26 cellular contexts compared by ENCODE assay signal in genomic region chr6:3240595-3240994, GRCh38. TPM values are rescaled to one million over a fixed set of nuclear protein-coding genes. Genes with fewer than 3 reads are reported as not detected.
DNase-seq lines count a peak whose midpoint lies in the region; ATAC-seq, FAIRE-seq and TF ChIP-seq lines count a peak whose summit lies in the region.
"Had no signal": no experiment of that assay in that cellular context is flagged by ENCODE, and none has a peak within 500 bp of the region (broad histone marks: within the 10 kb centered on the region; RNA-seq: fewer than 3 reads in every experiment).

No MANE protein-coding gene starts in this region.

- peaks cover 43% of the 10 kb centered on the region for H3K4me1 Mint-ChIP-seq in neural progenitor cell
- peaks cover 2% of the 10 kb centered on the region for H3K4me1 Mint-ChIP-seq in type B pancreatic cell (ENCODE audit: unreplicated experiment)
- H3K4me1 Mint-ChIP-seq: CD8-positive, alpha-beta memory T cell had no signal

- peaks cover 16% of the 10 kb centered on the region for H3F3A ChIP-seq in neural progenitor cell (ENCODE audit: low read depth)

- no peak for TF ChIP-seq RAD21 in K562 (CRISPR knock-in tag; conservative IDR thresholded peaks at IDR 0.05 in 1 of 2, IDR thresholded peaks at IDR 0.05 in 1 of 2)

- H3K27me3 ChIP-seq in K562 (ENCODE audit: control insufficient read depth in 2 of 2, insufficient read depth in 2 of 2, low read length in 2 of 2): peaks cover 0 to 19% of the 10 kb centered on the region in 2 experiments; a peak in 2 of 5 replicates
- H3K27me3 ChIP-seq in neural progenitor cell: no peaks in the 10 kb centered on the region
- H3K27me3 ChIP-seq: BE2C had no signal

- H3K4me1 ChIP-seq in K562 (replicated peaks in 1 of 2; ENCODE audit: control insufficient read depth in 2 of 2, insufficient read depth in 2 of 2, low read length in 2 of 2) (peaks cover 6 to 8% of the 10 kb centered on the region in 2 experiments; a peak in 4 of 5 replicates), neural progenitor cell (peaks cover 11% of the 10 kb centered on the region)
- H3K4me1 ChIP-seq: BE2C had no signal

- H3K36me3 Mint-ChIP-seq in neural progenitor cell (peaks cover 40% of the 10 kb centered on the region), type B pancreatic cell (peaks cover 10% of the 10 kb centered on the region)
- H3K36me3 Mint-ChIP-seq: CD14-positive monocyte had no signal

- H3K9me3 ChIP-seq in K562 (replicated peaks; ENCODE audit: control insufficient read depth, insufficient read depth, low read depth, low read length): no peaks in the 10 kb centered on the region
- H3K9me3 ChIP-seq in neural progenitor cell (ENCODE audit: low read depth): no peaks in the 10 kb centered on the region
- H3K9me3 ChIP-seq: BE2C; BLaER1 treated with 17β-estradiol and CSF1 and Interleukin-3, amounts not matched to agents 10 nM and 100 nM had no signal

- H3K9ac ChIP-seq in K562 (ENCODE audit: insufficient read depth in 1 of 2, low read depth in 2 of 2, low read length in 2 of 2) (no peak overlapping the region), neural progenitor cell (no peak overlapping the region)
- H3K9ac ChIP-seq: BLaER1 treated with 17β-estradiol and CSF1 and Interleukin-3, amounts not matched to agents 10 nM and 100 nM; GM23248 had no signal

- in situ Hi-C loops in K562 (cut with MboI): no loop called here

- H4K20me1 ChIP-seq in K562 (replicated peaks; ENCODE audit: control insufficient read depth, insufficient read depth, low read length) (no peaks in the 10 kb centered on the region), neural progenitor cell (ENCODE audit: low read depth) (no peaks in the 10 kb centered on the region)
- H4K20me1 ChIP-seq: BLaER1 treated with 17β-estradiol and CSF1 and Interleukin-3, amounts not matched to agents 10 nM and 100 nM had no signal

- no peak for ATAC-seq in K562
- ATAC-seq: GM12878, HCT116 had no signal

- H2AFZ ChIP-seq in K562 (ENCODE audit: low read depth, low read length) (no peak overlapping the region), neural progenitor cell (replicated peaks) (no peak overlapping the region)
- H2AFZ ChIP-seq: GM23248 had no signal

- peaks cover 6% of the 10 kb centered on the region for H3K27me3 Mint-ChIP-seq in neural progenitor cell (ENCODE audit: insufficient read depth, low read depth)
- peaks cover 20% of the 10 kb centered on the region for H3K27me3 Mint-ChIP-seq in type B pancreatic cell

- H3K9me1 ChIP-seq in K562 (ENCODE audit: control insufficient read depth, insufficient read depth, low read length): no peaks in the 10 kb centered on the region

- H3K36me3 ChIP-seq in K562 (ENCODE audit: control insufficient read depth, insufficient read depth, low read length): no peaks in the 10 kb centered on the region
- no peaks in the 10 kb centered on the region for H3K36me3 ChIP-seq in neural progenitor cell
- H3K36me3 ChIP-seq: BE2C; BLaER1 treated with 17β-estradiol and CSF1 and Interleukin-3, amounts not matched to agents 10 nM and 100 nM had no signal

- POLR2A ChIA-PET in K562 (lab: Yijun Ruan, JAX): interaction anchor here (1.0 to 1.5 kb wide), 2 partner anchors 9 to 11 kb away, joined by 3 to 5 read pairs; no protein-coding TSS in a partner anchor

- H3K79me2 ChIP-seq in K562 (ENCODE audit: control insufficient read depth, insufficient read depth, low read length) (no peaks in the 10 kb centered on the region), neural progenitor cell (ENCODE audit: low read depth) (no peaks in the 10 kb centered on the region)

- TF ChIP-seq POLR2A in K562 (conservative IDR thresholded peaks at IDR 0.05): no peak

- H3K4me3 ChIP-seq in K562: no peak overlapping the region
- no peak overlapping the region for H3K4me3 ChIP-seq in neural progenitor cell
- H3K4me3 ChIP-seq: BLaER1 treated with 17β-estradiol and CSF1 and Interleukin-3, amounts not matched to agents 10 nM and 100 nM; GM12878; GM23248 had no signal

- 31% methylated on average over 7 of the region's 7 CpGs for WGBS in K562 (ENCODE audit: insufficient coverage, low coverage, missing lambda C conversion rate)

- no peak overlapping the region for H3K4me2 ChIP-seq in K562 (ENCODE audit: insufficient read depth, low read length)
- H3K4me2 ChIP-seq in neural progenitor cell: no peak overlapping the region
- H3K4me2 ChIP-seq: BLaER1 treated with 17β-estradiol and CSF1 and Interleukin-3, amounts not matched to agents 10 nM and 100 nM had no signal

- intact Hi-C loops in K562 (cut with micrococcal nuclease): no loop called here

- CTCF ChIA-PET in K562 (lab: Yijun Ruan, JAX; ENCODE audit: low intra/inter-chr PET ratio): no interaction called here

- no TSS peak for BruUV-seq in K562 (replicated peaks; lab: Mats Ljungman, UMichigan)

- DNase-seq in NCI-H2227 treated with DMSO at 0.1 percent for 48 hours (lab: John Stamatoyannopoulos, UW) (peak; percentile 19), NCI-H2227 (lab: John Stamatoyannopoulos, UW; ENCODE audit: unreplicated experiment) (no peak), K562 (ENCODE audit: extremely low read depth in 1 of 4, low spot score in 3 of 4) (no peak), neural progenitor cell (ENCODE audit: low spot score) (no peak), type B pancreatic cell (ENCODE audit: extremely low spot score, unreplicated experiment) (no peak), caudate nucleus (lab: John Stamatoyannopoulos, UW) (no peak), cerebellum (ENCODE audit: low spot score) (no peak), NCI-H187 (lab: John Stamatoyannopoulos, UW) (no peak)
- DNase-seq: AML-193; BE2C; CD4-positive, alpha-beta T cell; CD8-positive, alpha-beta memory T cell; DMS 273 treated with DMSO at 0.1 percent for 48 hours; DMS79; EL; GDM1; GM23248; H9 had no signal

- H3K4me3 Mint-ChIP-seq in neural progenitor cell: peak overlapping the region; percentile 34
- H3K4me3 Mint-ChIP-seq in type B pancreatic cell: no peak overlapping the region
- H3K4me3 Mint-ChIP-seq: CD14-positive monocyte; CD4-positive, alpha-beta T cell; CD8-positive, alpha-beta memory T cell; H9 had no signal

- H3K27ac Mint-ChIP-seq in neural progenitor cell (no peak overlapping the region), type B pancreatic cell (peak overlapping the region; percentile 64)
- H3K27ac Mint-ChIP-seq: CD14-positive monocyte; CD4-positive, alpha-beta T cell; CD8-positive, alpha-beta memory T cell; H9 had no signal

- H3K27ac ChIP-seq in K562 (ENCODE audit: extremely low read depth, low read depth, low read length) (no peak overlapping the region), neural progenitor cell (no peak overlapping the region), caudate nucleus (ENCODE audit: low read depth, low read length) (no peak overlapping the region)
- H3K27ac ChIP-seq: 22Rv1; BLaER1 treated with 17β-estradiol and CSF1 and Interleukin-3, amounts not matched to agents 10 nM and 100 nM; GM23248 had no signal

- no peak for TF ChIP-seq CTCF in K562 (IDR thresholded peaks at IDR 0.05 in 2 of 3, conservative IDR thresholded peaks at IDR 0.05 in 1 of 3; ENCODE audit: insufficient read depth in 2 of 3, low read depth in 1 of 3, low read length in 3 of 3)
- TF ChIP-seq CTCF in neural progenitor cell (IDR thresholded peaks at IDR 0.05): no peak
- no peak for TF ChIP-seq CTCF in type B pancreatic cell (conservative IDR thresholded peaks at IDR 0.05)

- TF ChIP-seq EP300 in K562 (IDR thresholded peaks at IDR 0.05; ENCODE audit: low read length): no peak

- no peak for FAIRE-seq in K562 (lab: Jason Lieb, UNC)
- FAIRE-seq: A204.1, D721Med, GM12878, GM19239 had no signal

- H3K9me3 Mint-ChIP-seq in neural progenitor cell (no peaks in the 10 kb centered on the region), type B pancreatic cell (no peaks in the 10 kb centered on the region)
- H3K9me3 Mint-ChIP-seq: CD4-positive, alpha-beta T cell; CD8-positive, alpha-beta memory T cell; H9 had no signal

RNA-seq across cellular contexts. Expression of gene TUBB2B, which starts 13.1 kb away (rescaled TPM):
- 1.7 and 4.6 TPM in 2 replicates for total RNA-seq in K562 (2011; cell fraction: chromatin; rRNA removed; ENCODE audit: low replicate concordance)
- total RNA-seq in K562 (2011; cell fraction: nucleolus; rRNA removed): 5.0 and 6.5 TPM in 2 replicates
- 3.4 and 3.9 TPM in 2 replicates for total RNA-seq in K562 (2011; cell fraction: nucleoplasm; rRNA removed)
- total RNA-seq in K562 (2014; rRNA removed) (6.4 and 7.3 TPM in 2 replicates), K562 (2014; rRNA removed; fragmentation: Illumina TruSeq; extraction: Trizol) (1.6 and 2.3 TPM in 2 replicates), K562 (2015; rRNA removed; fragmentation: Illumina TruSeq; extraction: Trizol) (3.3 and 3.8 TPM in 2 replicates), K562 (2021) (5.1 and 5.8 TPM in 2 replicates), neural progenitor cell (ENCODE audit: low replicate concordance) (362 and 762 TPM in 2 replicates), type B pancreatic cell (ENCODE audit: low replicate concordance) (37.8 and 158 TPM in 2 replicates), cerebellum (1,395 TPM)
- polyA plus RNA-seq in K562 (2011; rRNA removed) (9.7 and 14.5 TPM in 2 replicates), K562 (2014; fragmentation: Illumina TruSeq; extraction: Trizol) (4.6 and 9.1 TPM in 2 replicates), K562 (2014; fragmentation: Nextera tagmentation; extraction: Ambion mirVana) (under 1 TPM; 0.11 to 0.18 TPM), K562 (2014; rRNA removed) (6.1 and 7.0 TPM in 2 replicates)
- polyA plus RNA-seq in K562 (2011; cell fraction: cytosol; rRNA removed): 18.8 and 24.4 TPM in 2 replicates
- 5.8 and 7.2 TPM in 2 replicates for polyA plus RNA-seq in K562 (2011; cell fraction: nucleus; rRNA removed)
- 9.9 and 11.3 TPM in 2 replicates for polyA plus RNA-seq in K562 (2012)
- 5.1 and 6.2 TPM in 2 replicates for polyA minus RNA-seq in K562 (2011; rRNA and poly(A)+ RNA removed)
- 7.5 and 11.3 TPM in 2 replicates for polyA minus RNA-seq in K562 (2011; cell fraction: cytosol; rRNA and poly(A)+ RNA removed)
- polyA minus RNA-seq in K562 (2011; cell fraction: nucleus; rRNA and poly(A)+ RNA removed): 2.7 and 6.1 TPM in 2 replicates
- total RNA-seq: CD4-positive, alpha-beta T cell had no signal

RNA-seq across cellular contexts. Expression of gene PSMG4, which starts 18.2 kb away (rescaled TPM):
- 101 and 118 TPM in 2 replicates for total RNA-seq in K562 (2011; cell fraction: chromatin; rRNA removed; ENCODE audit: low replicate concordance)
- total RNA-seq in K562 (2011; cell fraction: nucleolus; rRNA removed): 85.9 and 99.7 TPM in 2 replicates
- 97.7 and 105 TPM in 2 replicates for total RNA-seq in K562 (2011; cell fraction: nucleoplasm; rRNA removed)
- total RNA-seq in K562 (2014; rRNA removed): 123 and 126 TPM in 2 replicates
- 41.4 and 42.7 TPM in 2 replicates for total RNA-seq in K562 (2014; rRNA removed; fragmentation: Illumina TruSeq; extraction: Trizol)
- total RNA-seq in K562 (2015; rRNA removed; fragmentation: Illumina TruSeq; extraction: Trizol): 52.0 and 56.4 TPM in 2 replicates
- total RNA-seq in K562 (2021): 74.4 and 81.6 TPM in 2 replicates
- 62.2 and 64.5 TPM in 2 replicates for polyA plus RNA-seq in K562 (2011; rRNA removed)
- polyA plus RNA-seq in K562 (2011; cell fraction: cytosol; rRNA removed): 83.4 and 238 TPM in 2 replicates
- polyA plus RNA-seq in K562 (2011; cell fraction: nucleus; rRNA removed): 74.0 and 91.4 TPM in 2 replicates
- polyA plus RNA-seq in K562 (2012): 79.5 and 80.8 TPM in 2 replicates
- polyA plus RNA-seq in K562 (2014; fragmentation: Illumina TruSeq; extraction: Trizol): 29.0 and 49.1 TPM in 2 replicates
- polyA plus RNA-seq in K562 (2014; fragmentation: Nextera tagmentation; extraction: Ambion mirVana): 10 to 100 TPM; 12.9 to 19.4 TPM
- polyA plus RNA-seq in K562 (2014; rRNA removed): 165 and 185 TPM in 2 replicates
- polyA minus RNA-seq in K562 (2011; rRNA and poly(A)+ RNA removed): 30.7 and 32.6 TPM in 2 replicates
- polyA minus RNA-seq in K562 (2011; cell fraction: cytosol; rRNA and poly(A)+ RNA removed): 14.1 and 15.7 TPM in 2 replicates
- 39.4 and 48.7 TPM in 2 replicates for polyA minus RNA-seq in K562 (2011; cell fraction: nucleus; rRNA and poly(A)+ RNA removed)
- 15.2 and 25.3 TPM in 2 replicates for total RNA-seq in neural progenitor cell (ENCODE audit: low replicate concordance)
- 18.1 and 24.1 TPM in 2 replicates for total RNA-seq in type B pancreatic cell (ENCODE audit: low replicate concordance)
- total RNA-seq in cerebellum: 40.9 TPM
